ENCODE assay signal across 8 cellular contexts in genomic region chr1:181033128-181033798, GRCh38. TPM values are rescaled to one million over a fixed set of nuclear protein-coding genes. Genes with fewer than 3 reads are reported as not detected.
DNase-seq lines count a peak whose midpoint lies in the region; ATAC-seq and TF ChIP-seq lines count a peak whose summit lies in the region.

No MANE protein-coding gene starts in this region.

- 33 to 53% (median 40%) methylated on average over 2 of the region's 2 CpGs for WGBS in adipose tissue, 3 donors

- H3K79me2 ChIP-seq in OCI-LY7 (ENCODE audit: insufficient read depth, low read depth, low read length), result peaks cover 10% of the 10 kb centered on the region; the same call in 1 of the 2 replicates

- no peaks in the 10 kb centered on the region for H3K9me2 ChIP-seq in OCI-LY7 (ENCODE audit: insufficient read depth, low read length)

- H3K4me3 ChIP-seq in OCI-LY7 (ENCODE audit: low read depth, low read length, poor library complexity, severe bottlenecking), result peak overlapping the region; percentile 81

- H3K4me2 ChIP-seq in OCI-LY7 (ENCODE audit: low read length), result peak overlapping the region; percentile 84

- CTCF ChIA-PET in OCI-LY7 (lab: Charles Lee; ENCODE audit: unreplicated experiment), result interaction anchor here (0.5 to 1.2 kb wide), 7 partner anchors 9 to 109 kb away, joined by 3 read pairs; partner anchors contain the start of gene STX6

- H2AFZ ChIP-seq in OCI-LY7 (ENCODE audit: low read length), result peak overlapping the region; percentile 97

- ATAC-seq in HG02840 (IDR thresholded peaks at IDR 0.05; ENCODE audit: low FRiP score, unreplicated experiment), result peak; percentile 30

- peaks cover 19% of the 10 kb centered on the region for H3K4me1 ChIP-seq in OCI-LY7 (ENCODE audit: insufficient read depth, low read length, poor library complexity, severe bottlenecking)

- peak overlapping the region; percentile 53 for H3K27ac ChIP-seq in OCI-LY7 (ENCODE audit: low read depth, low read length, poor library complexity, severe bottlenecking)
- H3K27ac ChIP-seq in adipose tissue (ENCODE audit: low read depth, low read length), result peak overlapping the region; percentile 45

- intact Hi-C loops in OCI-LY7 (cut with micrococcal nuclease; ENCODE audit: unreplicated experiment), result loop anchor here (1.0 kb wide), 1 partner anchor 401 kb away; the partner anchor contains the start of gene XPR1

- TSS peak; percentile 88 for BruUV-seq in OCI-LY7 (replicated peaks; lab: Mats Ljungman, UMichigan)

- DNase-seq in NCI-H446 treated with DMSO at 0.1 percent for 48 hours (lab: John Stamatoyannopoulos, UW), result peak; percentile 14
- no peak for DNase-seq in NCI-H446 (lab: John Stamatoyannopoulos, UW)
- peak; percentile 63 for DNase-seq in OCI-LY7 (ENCODE audit: low spot score)
- peak; percentile 50 for DNase-seq in iris pigment epithelial cell (ENCODE audit: low read depth)
- DNase-seq in stimulated activated CD4-positive, alpha-beta T cell treated with anti-CD3 and anti-CD28 coated beads, Interleukin-1b, Interleukin-23, amount 100 ng/mL, for 4 hours (ENCODE audit: low read depth in 2 of 2), result peak; percentile 9 to 12
- no peak for DNase-seq in NCI-H146 treated with DMSO at 0.1 percent for 48 hours (lab: John Stamatoyannopoulos, UW; ENCODE audit: unreplicated experiment)

- POLR2A ChIA-PET in OCI-LY7 (lab: Charles Lee), result interaction anchor here (0.7 to 2.2 kb wide), 16 partner anchors 8 to 534 kb away, joined by 3 to 31 read pairs (median 3); partner anchors contain the start of genes ACBD6, IER5 and STX6

- no peaks in the 10 kb centered on the region for H4K20me1 ChIP-seq in OCI-LY7 (ENCODE audit: insufficient read depth, low read length)

- TF ChIP-seq CTCF in OCI-LY7 (conservative IDR thresholded peaks at IDR 0.05; ENCODE audit: low read length), result no peak

- H3K9me3 ChIP-seq in OCI-LY7 (ENCODE audit: low read length), result no peaks in the 10 kb centered on the region

- no peaks in the 10 kb centered on the region for H3K36me3 ChIP-seq in OCI-LY7 (ENCODE audit: insufficient read depth, low read length)

RNA-seq across cellular contexts. Expression of gene MR1, which starts 0.5 kb away (rescaled TPM):
- total RNA-seq in OCI-LY7 (2014; rRNA removed; shearing (Covaris generic)), result 5.9 and 7.9 TPM in 2 replicates
- 15.8 and 18.3 TPM in 2 replicates for total RNA-seq in OCI-LY7 (2022)
- polyA plus RNA-seq in adipose tissue, result 1 to 10 TPM; 2.1 to 4.9 (median 2.4) TPM

RNA-seq across cellular contexts. Expression of gene STX6, which starts 10.6 kb away (rescaled TPM):
- total RNA-seq in OCI-LY7 (2014; rRNA removed; shearing (Covaris generic)), result 7.7 and 12.0 TPM in 2 replicates
- total RNA-seq in OCI-LY7 (2022), result 12.9 and 13.4 TPM in 2 replicates
- 1 to 10 TPM; 2.9 to 9.0 (median 6.7) TPM for polyA plus RNA-seq in adipose tissue

RNA-seq across cellular contexts. Expression of gene IER5, which starts 55.2 kb away (rescaled TPM):
- total RNA-seq in OCI-LY7 (2014; rRNA removed; shearing (Covaris generic)), result 14.3 and 18.3 TPM in 2 replicates
- 7.2 and 8.2 TPM in 2 replicates for total RNA-seq in OCI-LY7 (2022)
- 10 to 100 TPM in 1 of 3 donors, 1 to 10 TPM in 2; 2.3 to 13.6 (median 8.5) TPM for polyA plus RNA-seq in adipose tissue

Comparison
In these comparisons a context has a peak if more than half of its experiments do, and no peak if none do; other contexts are left out.
1. DNase-seq: peak in NCI-H446 treated with DMSO at 0.1 percent for 48 hours (single experiment), OCI-LY7 (single experiment), iris pigment epithelial cell (single experiment) and stimulated activated CD4-positive, alpha-beta T cell treated with anti-CD3 and anti-CD28 coated beads, Interleukin-1b, Interleukin-23, amount 100 ng/mL, for 4 hours (2 of 2); none in NCI-H446 (0 of 2) and NCI-H146 treated with DMSO at 0.1 percent for 48 hours (single experiment).